12 cellular contexts compared by ENCODE assay signal in genomic region chr7:152588350-152588749, GRCh38.
A peak's percentile ranks its signal among the peaks of the same experiment; 100 is the strongest.
DNase-seq lines count a peak whose midpoint lies in the region; ATAC-seq and TF ChIP-seq lines count a peak whose summit lies in the region.
"Had no signal": no experiment of that assay in that cellular context is flagged by ENCODE, and none has a peak within 500 bp of the region (broad histone marks: within the 10 kb centered on the region; RNA-seq: fewer than 3 reads in every experiment).

No MANE protein-coding gene starts in this region.

- H3K4me3 ChIP-seq in smooth muscle cell (no peak overlapping the region), sigmoid colon (no peak overlapping the region)
- H3K4me3 ChIP-seq: MG63, SK-N-MC had no signal

- 45% methylated on average over 5 of the region's 5 CpGs for WGBS in smooth muscle cell (ENCODE audit: low lambda C conversion rate)
- 71 to 79% methylated on average over 5 of the region's 5 CpGs for WGBS in sigmoid colon, 2 donors

- H3K9ac ChIP-seq in smooth muscle cell (ENCODE audit: low read depth), result peak overlapping the region; percentile 89

- H3K9me3 ChIP-seq in smooth muscle cell (replicated peaks; ENCODE audit: low read depth) (no peaks in the 10 kb centered on the region), sigmoid colon (no peaks in the 10 kb centered on the region)
- H3K9me3 ChIP-seq: MG63 had no signal

- ATAC-seq in GM19023 (IDR thresholded peaks at IDR 0.05; ENCODE audit: unreplicated experiment), result no peak
- ATAC-seq: stimulated activated effector memory CD8-positive, alpha-beta T cell treated with anti-CD3 and anti-CD28 coated beads, Interleukin-12 subunit alpha, Interleukin-12 subunit beta, amount 100 ng/mL, for 72 hours had no signal

- TF ChIP-seq CTCF in RWPE1 (conservative IDR thresholded peaks at IDR 0.05; ENCODE audit: low read depth) (no peak), smooth muscle cell (IDR thresholded peaks at IDR 0.05; ENCODE audit: borderline replicate concordance, insufficient read depth, poor library complexity, severe bottlenecking) (no peak), sigmoid colon (IDR thresholded peaks at IDR 0.05) (no peak)

- H3K36me3 ChIP-seq in smooth muscle cell (ENCODE audit: low read depth) (no peaks in the 10 kb centered on the region), sigmoid colon (no peaks in the 10 kb centered on the region)
- H3K36me3 ChIP-seq: MG63 had no signal

- peak; percentile 55 for DNase-seq in GM04503 (ENCODE audit: low read depth)
- DNase-seq in RWPE1 (ENCODE audit: low spot score), result peak; percentile 13
- peak; percentile 5 for DNase-seq in fibroblast of peridontal ligament (ENCODE audit: extremely low read depth)
- DNase-seq in smooth muscle cell (lab: John Stamatoyannopoulos, UW; ENCODE audit: unreplicated experiment), result no peak
- DNase-seq in sigmoid colon, result no peak
- DNase-seq in activated CD4-positive, alpha-beta T cell treated with anti-CD3 and anti-CD28 coated beads, Interleukin-2, amount 50 U/mL, for 48 hours, result no peak
- DNase-seq in stimulated activated CD4-positive, alpha-beta T cell treated with anti-CD3 and anti-CD28 coated beads, Interleukin-15, amount 100 ng/mL, for 24 hours, result no peak
- DNase-seq: MG63, NCI-H524 had no signal

- peak overlapping the region; percentile 73 for H3K4me2 ChIP-seq in smooth muscle cell

- no peak overlapping the region for H2AFZ ChIP-seq in smooth muscle cell (ENCODE audit: low read depth)

- POLR2A ChIA-PET in RWPE1 (lab: Yijun Ruan, JAX; ENCODE audit: low non-redundant PET), result no interaction called here

- H3K79me2 ChIP-seq in smooth muscle cell (ENCODE audit: low read depth), result no peaks in the 10 kb centered on the region

- no peaks in the 10 kb centered on the region for H4K20me1 ChIP-seq in smooth muscle cell (ENCODE audit: low read depth)

- no peaks in the 10 kb centered on the region for H3K4me1 ChIP-seq in smooth muscle cell (ENCODE audit: low read depth)
- peaks cover 0 to 14% (median 4%) of the 10 kb centered on the region in 4 donors for H3K4me1 ChIP-seq in sigmoid colon

- H3F3A ChIP-seq in smooth muscle cell (ENCODE audit: low read depth), result no peaks in the 10 kb centered on the region

- TF ChIP-seq POLR2A in sigmoid colon (IDR thresholded peaks at IDR 0.05), result no peak

- H3K27me3 ChIP-seq in smooth muscle cell (ENCODE audit: low read depth), result no peaks in the 10 kb centered on the region
- H3K27me3 ChIP-seq in sigmoid colon, result no peaks in the 10 kb centered on the region
- H3K27me3 ChIP-seq: MG63 had no signal

- TF ChIP-seq EP300 in sigmoid colon (IDR thresholded peaks at IDR 0.05), result no peak

- CTCF ChIA-PET in RWPE1 (lab: Yijun Ruan, JAX), result no interaction called here

- intact Hi-C loops in sigmoid colon (cut with DNase I), result no loop called here

- no peak overlapping the region for H3K27ac ChIP-seq in RWPE1
- H3K27ac ChIP-seq in smooth muscle cell (ENCODE audit: low read depth), result peak overlapping the region; percentile 80
- H3K27ac ChIP-seq in sigmoid colon, result peak overlapping the region in 1 of 4 donors; percentile 48
- H3K27ac ChIP-seq: SK-N-MC had no signal

Comparison
In these comparisons a context has a peak if more than half of its experiments do, and no peak if none do; other contexts are left out.
1. DNase-seq: peak in GM04503 (single experiment), RWPE1 (single experiment) and fibroblast of peridontal ligament (single experiment); none in smooth muscle cell (single experiment), sigmoid colon (single experiment), activated CD4-positive, alpha-beta T cell treated with anti-CD3 and anti-CD28 coated beads, Interleukin-2, amount 50 U/mL, for 48 hours (0 of 2) and stimulated activated CD4-positive, alpha-beta T cell treated with anti-CD3 and anti-CD28 coated beads, Interleukin-15, amount 100 ng/mL, for 24 hours (single experiment).